18 cellular contexts compared by ENCODE assay signal in genomic region chr2:180520816-180521595, GRCh38.
DNase-seq lines count a peak whose midpoint lies in the region; ATAC-seq, FAIRE-seq and TF ChIP-seq lines count a peak whose summit lies in the region.
"Had no signal": no experiment of that assay in that cellular context is flagged by ENCODE, and none has a peak within 500 bp of the region (broad histone marks: within the 10 kb centered on the region; RNA-seq: fewer than 3 reads in every experiment).

No MANE protein-coding gene starts in this region.

- no peak for ATAC-seq in HG02642 (IDR thresholded peaks at IDR 0.05; ENCODE audit: poor library complexity, unreplicated experiment)
- ATAC-seq: K562; naive thymus-derived CD8-positive, alpha-beta T cell; T-cell had no signal

- peaks cover 0 to 5% (median 2%) of the 10 kb centered on the region in 4 donors for H3K4me1 ChIP-seq in tibial artery
- H3K4me1 ChIP-seq: BLaER1, vagina had no signal

- H3K4me3 ChIP-seq in tibial artery, result no peak overlapping the region
- H3K4me3 ChIP-seq: BLaER1, K562, vagina had no signal

- no peaks in the 10 kb centered on the region for H3K27me3 ChIP-seq in tibial artery
- H3K27me3 ChIP-seq: BLaER1, vagina had no signal

- no peak for DNase-seq in D721Med (ENCODE audit: insufficient read length, low spot score)
- peak; percentile 59 for DNase-seq in LHCN-M2 (ENCODE audit: low read depth)
- DNase-seq in amniotic epithelial cell (ENCODE audit: low read depth), result peak; percentile 25
- DNase-seq in kidney glomerular epithelial cell (lab: John Stamatoyannopoulos, UW), result peak; percentile 33
- no peak for DNase-seq in tibial artery
- DNase-seq in activated T-cell treated with anti-CD3 and anti-CD28 coated beads, Interleukin-2, amount 50 U/mL, for 1 hour, result no peak
- DNase-seq in NCI-H2171 (lab: John Stamatoyannopoulos, UW), result no peak
- DNase-seq: activated T-cell treated with anti-CD3 and anti-CD28 coated beads, Interleukin-2, amount 50 U/mL, for 48 hours; amniotic stem cell; naive thymus-derived CD8-positive, alpha-beta T cell; NCI-H1930; right cardiac atrium; stimulated activated CD4-positive, alpha-beta T cell treated with anti-CD3 and anti-CD28 coated beads, Interleukin-4, amount 100 ng/mL, for 24 hours; T-cell had no signal

- H3K9me3 ChIP-seq in tibial artery, result no peaks in the 10 kb centered on the region
- H3K9me3 ChIP-seq: BLaER1, vagina had no signal

- no peaks in the 10 kb centered on the region for H3K36me3 ChIP-seq in tibial artery
- H3K36me3 ChIP-seq: BLaER1, vagina had no signal

- intact Hi-C loops in tibial artery (cut with DNase I; ENCODE audit: low total_unique reads), result no loop called here

- no peak overlapping the region for H3K27ac ChIP-seq in tibial artery
- H3K27ac ChIP-seq: BLaER1, vagina had no signal

- peak; percentile 16 for FAIRE-seq in D721Med (lab: Jason Lieb, UNC)
- FAIRE-seq: K562 had no signal

- TF ChIP-seq CTCF in D721Med (IDR thresholded peaks at IDR 0.05; ENCODE audit: insufficient read depth, missing control alignments), result no peak
- no peak for TF ChIP-seq CTCF in tibial artery (IDR thresholded peaks at IDR 0.05)

Comparison
In these comparisons a context has a peak if more than half of its experiments do, and no peak if none do; other contexts are left out.
1. DNase-seq: peak in LHCN-M2 (single experiment), amniotic epithelial cell (single experiment) and kidney glomerular epithelial cell (single experiment); none in D721Med (single experiment), tibial artery (0 of 2), activated T-cell treated with anti-CD3 and anti-CD28 coated beads, Interleukin-2, amount 50 U/mL, for 1 hour (single experiment) and NCI-H2171 (single experiment).